Comparison of ENCODE assay signal across 13 cellular contexts in the genomic region with DNA sequence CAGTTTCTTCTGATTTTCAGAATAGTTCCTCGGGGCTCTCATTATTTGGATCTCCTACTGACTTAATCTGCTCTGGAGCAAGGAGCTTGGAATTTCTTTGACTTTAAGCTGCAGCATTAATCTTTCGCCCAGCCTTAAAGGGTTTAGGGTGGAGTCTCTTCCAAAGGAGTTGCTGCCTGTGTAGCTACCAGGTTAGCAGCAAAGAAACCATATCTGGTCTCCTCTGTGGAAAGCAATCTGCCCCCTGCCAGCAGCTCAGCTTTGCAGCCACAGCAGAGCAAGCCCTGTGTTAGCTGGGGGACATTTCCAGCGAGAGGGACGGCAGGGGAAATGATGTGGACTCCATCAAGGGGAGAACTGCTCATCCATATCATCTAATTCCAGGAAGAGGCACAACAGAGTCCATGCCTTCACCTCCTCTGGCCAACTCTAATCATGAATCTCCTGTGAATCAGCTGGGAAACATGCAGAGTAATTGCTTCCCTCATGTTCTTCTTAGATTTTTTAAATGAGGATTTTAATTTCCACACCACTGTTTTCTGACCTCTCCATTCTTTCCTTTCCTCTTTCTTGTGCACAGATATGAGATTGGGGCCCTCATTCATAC.
"Had no signal": no experiment of that assay in that cellular context is flagged by ENCODE, and none has a peak within 500 bp of the region (broad histone marks: within the 10 kb centered on the region; RNA-seq: fewer than 3 reads in every experiment).

No MANE protein-coding gene starts in this region.

- H3K4me3 ChIP-seq: dorsolateral prefrontal cortex, heart left ventricle, ovary, upper lobe of left lung had no signal

- H3K27me3 ChIP-seq: heart left ventricle, ovary, upper lobe of left lung had no signal

- H3K27ac Mint-ChIP-seq: activated CD4-positive, alpha-beta memory T cell treated with anti-CD3 and anti-CD28 coated beads, Interleukin-2, amount 10 ng/mL, durations not matched to agents 7 days and 5 days; activated naive CD8-positive, alpha-beta T cell treated with anti-CD3 and anti-CD28 coated beads for 36 hours; activated T-cell treated with anti-CD3 and anti-CD28 coated beads, Interleukin-2, amount 50 U/mL, for 72 hours; natural killer cell treated with Interleukin-12 subunit alpha and Interleukin-12 subunit beta and Interleukin-15 and Interleukin-18, amount 100 ng/mL, for 72 hours had no signal

- H3K4me1 Mint-ChIP-seq: activated CD4-positive, alpha-beta memory T cell treated with anti-CD3 and anti-CD28 coated beads, Interleukin-2, amount 10 ng/mL, durations not matched to agents 7 days and 5 days; activated naive CD8-positive, alpha-beta T cell treated with anti-CD3 and anti-CD28 coated beads for 36 hours had no signal

- H3K36me3 ChIP-seq: heart left ventricle, ovary, upper lobe of left lung had no signal

- ATAC-seq: activated T-cell treated with anti-CD3 and anti-CD28 coated beads, Interleukin-2, amount 50 U/mL, for 72 hours; heart left ventricle; natural killer cell treated with Interleukin-12 subunit alpha and Interleukin-12 subunit beta and Interleukin-15 and Interleukin-18, amount 100 ng/mL, for 72 hours; stimulated activated naive CD8-positive, alpha-beta T cell treated with anti-CD3 and anti-CD28 coated beads, Interleukin-15, Interleukin-2, amounts not matched to agents 100 U/mL and 50 U/mL, for 24 hours had no signal

- DNase-seq: activated CD4-positive, alpha-beta memory T cell treated with anti-CD3 and anti-CD28 coated beads, Interleukin-2, amount 10 ng/mL, durations not matched to agents 7 days and 5 days; activated CD8-positive, alpha-beta memory T cell treated with anti-CD3 and anti-CD28 coated beads, Interleukin-2, amount 50 U/mL, for 4 hours; activated gamma-delta T cell treated with Interleukin-2 at 50 U/mL for 16 hours; activated naive CD8-positive, alpha-beta T cell treated with anti-CD3 and anti-CD28 coated beads for 36 hours; activated T-cell treated with anti-CD3 and anti-CD28 coated beads, Interleukin-2, amount 50 U/mL, for 72 hours; dorsolateral prefrontal cortex; heart left ventricle; ovary; stimulated activated CD4-positive, alpha-beta T cell treated with anti-CD3 and anti-CD28 coated beads, Interleukin-4, amount 100 ng/mL, for 1 hour; stimulated activated CD8-positive, alpha-beta memory T cell treated with anti-CD3 and anti-CD28 coated beads, Interleukin-4, amount 100 ng/mL, for 48 hours; stimulated activated naive CD8-positive, alpha-beta T cell treated with anti-CD3 and anti-CD28 coated beads, Interleukin-15, Interleukin-2, amounts not matched to agents 100 U/mL and 50 U/mL, for 24 hours; upper lobe of left lung had no signal

- H3K4me3 Mint-ChIP-seq: activated CD4-positive, alpha-beta memory T cell treated with anti-CD3 and anti-CD28 coated beads, Interleukin-2, amount 10 ng/mL, durations not matched to agents 7 days and 5 days; activated naive CD8-positive, alpha-beta T cell treated with anti-CD3 and anti-CD28 coated beads for 36 hours; activated T-cell treated with anti-CD3 and anti-CD28 coated beads, Interleukin-2, amount 50 U/mL, for 72 hours; natural killer cell treated with Interleukin-12 subunit alpha and Interleukin-12 subunit beta and Interleukin-15 and Interleukin-18, amount 100 ng/mL, for 72 hours had no signal

- H3K9me3 Mint-ChIP-seq: activated CD4-positive, alpha-beta memory T cell treated with anti-CD3 and anti-CD28 coated beads, Interleukin-2, amount 10 ng/mL, durations not matched to agents 7 days and 5 days had no signal

- H3K36me3 Mint-ChIP-seq: activated naive CD8-positive, alpha-beta T cell treated with anti-CD3 and anti-CD28 coated beads for 36 hours; natural killer cell treated with Interleukin-12 subunit alpha and Interleukin-12 subunit beta and Interleukin-15 and Interleukin-18, amount 100 ng/mL, for 72 hours had no signal

- H3K27me3 Mint-ChIP-seq: activated CD4-positive, alpha-beta memory T cell treated with anti-CD3 and anti-CD28 coated beads, Interleukin-2, amount 10 ng/mL, durations not matched to agents 7 days and 5 days; activated naive CD8-positive, alpha-beta T cell treated with anti-CD3 and anti-CD28 coated beads for 36 hours; natural killer cell treated with Interleukin-12 subunit alpha and Interleukin-12 subunit beta and Interleukin-15 and Interleukin-18, amount 100 ng/mL, for 72 hours had no signal
